7 cellular contexts compared by ENCODE assay signal in the genomic region with DNA sequence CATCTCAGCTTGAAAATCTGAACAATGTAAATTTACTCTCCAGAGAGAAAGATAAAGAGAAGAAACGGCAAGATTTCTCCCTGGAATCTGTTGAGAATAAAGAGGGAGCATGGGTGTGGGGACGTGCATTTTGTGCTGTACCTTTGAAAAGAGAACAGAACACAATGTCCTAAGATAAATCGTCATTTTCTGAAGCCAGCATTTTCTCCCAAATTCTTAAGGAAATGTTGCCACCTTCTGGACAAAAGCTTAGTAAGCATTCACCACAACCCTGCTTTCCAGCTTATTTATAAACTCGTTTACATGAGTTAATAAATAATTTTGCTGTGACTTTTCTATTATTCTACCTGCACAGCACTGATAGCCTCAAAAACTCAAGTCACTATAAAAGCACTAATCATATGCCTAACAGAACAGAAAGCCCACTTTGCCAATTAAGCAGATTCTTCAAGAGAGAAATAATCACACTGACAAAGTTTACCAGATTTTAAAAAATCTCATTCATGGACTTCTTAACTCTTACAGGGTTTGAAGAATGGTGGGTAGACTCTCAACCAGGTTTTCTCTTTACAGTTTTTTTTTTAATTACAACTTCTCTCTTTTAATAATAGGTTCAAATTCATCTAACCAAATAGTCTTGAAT.
DNase-seq lines count a peak whose midpoint lies in the region; ATAC-seq and TF ChIP-seq lines count a peak whose summit lies in the region.

No MANE protein-coding gene starts in this region.

- intact Hi-C loops in left lung (cut with DNase I), result no loop called here

- ATAC-seq in GM18498 (IDR thresholded peaks at IDR 0.05; ENCODE audit: unreplicated experiment) (peak; percentile 48), HG03175 (IDR thresholded peaks at IDR 0.05; ENCODE audit: unreplicated experiment) (peak; percentile 79), left lung (peak; percentile 56), HG03039 (IDR thresholded peaks at IDR 0.05; ENCODE audit: unreplicated experiment) (no peak)

- no peaks in the 10 kb centered on the region for H3K9me3 ChIP-seq in left lung

- DNase-seq in NCI-H2227 (lab: John Stamatoyannopoulos, UW; ENCODE audit: unreplicated experiment) (peak; percentile 79), brain microvascular endothelial cell (peak; percentile 34), left lung (no peak), UCSD-AML1 (lab: John Stamatoyannopoulos, UW; ENCODE audit: unreplicated experiment) (no peak)

- H3K4me1 ChIP-seq in left lung, result no peaks in the 10 kb centered on the region

- no peak overlapping the region for H3K27ac ChIP-seq in brain microvascular endothelial cell
- H3K27ac ChIP-seq in left lung, result no peak overlapping the region

- in situ Hi-C loops in brain microvascular endothelial cell (cut with HindIII; ENCODE audit: low pct_ligation_motif_present, low sequenced_read_pairs), result no loop called here

- H3K36me3 ChIP-seq in brain microvascular endothelial cell (replicated peaks) (no peaks in the 10 kb centered on the region), left lung (no peaks in the 10 kb centered on the region)

- no peaks in the 10 kb centered on the region for H3K27me3 ChIP-seq in brain microvascular endothelial cell (replicated peaks)
- H3K27me3 ChIP-seq in left lung, result no peaks in the 10 kb centered on the region

- H3K4me3 ChIP-seq in brain microvascular endothelial cell (ENCODE audit: low read depth, low read length) (no peak overlapping the region), left lung (no peak overlapping the region)

- TF ChIP-seq CTCF in brain microvascular endothelial cell (IDR thresholded peaks at IDR 0.05; ENCODE audit: low read depth, low read length, missing control alignments) (peak; percentile 59), left lung (IDR thresholded peaks at IDR 0.05) (peak in 1 of 2 donors; percentile 40)

Comparison
In these comparisons a context has a peak if more than half of its experiments do, and no peak if none do; other contexts are left out.
1. DNase-seq: peak in NCI-H2227 (single experiment) and brain microvascular endothelial cell (single experiment); none in left lung (0 of 2) and UCSD-AML1 (single experiment).